ENCODE assay signal across 14 cellular contexts in genomic region chr3:63896332-63897034, GRCh38. TPM values are rescaled to one million over a fixed set of nuclear protein-coding genes. Genes with fewer than 3 reads are reported as not detected.
A peak's percentile ranks its signal among the peaks of the same experiment; 100 is the strongest.
DNase-seq lines count a peak whose midpoint lies in the region; ATAC-seq, FAIRE-seq and TF ChIP-seq lines count a peak whose summit lies in the region.
"Had no signal": no experiment of that assay in that cellular context is flagged by ENCODE, and none has a peak within 500 bp of the region (broad histone marks: within the 10 kb centered on the region; RNA-seq: fewer than 3 reads in every experiment).

No MANE protein-coding gene starts in this region.

- H3K4me3 ChIP-seq in choroid plexus epithelial cell (ENCODE audit: low read depth, low read length): no peak overlapping the region

- no peak for TF ChIP-seq CTCF in choroid plexus epithelial cell (conservative IDR thresholded peaks at IDR 0.05; ENCODE audit: low read depth, low read length)

- peak; percentile 14 for DNase-seq in choroid plexus epithelial cell (ENCODE audit: low read depth)
- DNase-seq in retina: no peak
- DNase-seq in GM12891 (ENCODE audit: insufficient read length, low spot score): no peak
- no peak for DNase-seq in cortex of kidney (lab: John Stamatoyannopoulos, UW)
- DNase-seq: amygdala; Caco-2; Right ventricle myocardium superior; stimulated activated CD4-positive, alpha-beta T cell treated with anti-CD3 and anti-CD28 coated beads, Interleukin-1b, Interleukin-23, amount 100 ng/mL, for 48 hours; substantia nigra had no signal

- TF ChIP-seq POLR2A in GM12891 (IDR thresholded peaks at IDR 0.05; ENCODE audit: low read depth, low read length): no peak

- ATAC-seq in GM18502 (IDR thresholded peaks at IDR 0.05; ENCODE audit: poor library complexity, unreplicated experiment): peak; percentile 81
- ATAC-seq in GM21367 (IDR thresholded peaks at IDR 0.05; ENCODE audit: unreplicated experiment): peak; percentile 53
- ATAC-seq in HG03175 (IDR thresholded peaks at IDR 0.05; ENCODE audit: unreplicated experiment): peak; percentile 79
- no peak for ATAC-seq in GM21825 (IDR thresholded peaks at IDR 0.05; ENCODE audit: unreplicated experiment)

- FAIRE-seq in GM12891 (lab: Jason Lieb, UNC): no peak
- FAIRE-seq: HTR-8/SVneo had no signal

TF ChIP-seq in GM12891, 5 proteins besides CTCF, POLR2A, EP300 and RAD21:
- TF ChIP-seq POU2F2 (IDR thresholded peaks at IDR 0.05; ENCODE audit: low read depth, low read length) (no peak), POLR2AphosphoS5 (IDR thresholded peaks at IDR 0.05; ENCODE audit: low read depth, low read length) (no peak), SPI1 (IDR thresholded peaks at IDR 0.05; ENCODE audit: low read depth, low read length) (no peak), TAF1 (IDR thresholded peaks at IDR 0.05; ENCODE audit: low read depth, low read length) (no peak), PAX5 (IDR thresholded peaks at IDR 0.05; ENCODE audit: insufficient read depth, low read length, severe bottlenecking) (no peak)

RNA-seq across cellular contexts. Expression of gene SCAANT1, which starts 15.7 kb away (rescaled TPM):
- polyA plus RNA-seq in GM12891 (2012; ENCODE audit: low read depth, missing spikeins): not detected

RNA-seq across cellular contexts. Expression of gene ATXN7, which starts 32.8 kb away (rescaled TPM):
- polyA plus RNA-seq in GM12891 (2012; ENCODE audit: low read depth, missing spikeins): 4.7 TPM

RNA-seq across cellular contexts. Expression of gene THOC7, which starts 32.9 kb away (rescaled TPM):
- 95.4 TPM for polyA plus RNA-seq in GM12891 (2012; ENCODE audit: low read depth, missing spikeins)
